Comparison of ENCODE assay signal across 1 cellular context in genomic region chr11:66278396-66279091, GRCh38.
TF ChIP-seq lines count a peak whose summit lies in the region.

No MANE protein-coding gene starts in this region.

TF ChIP-seq in K562, 482 proteins besides CTCF, POLR2A, EP300 and RAD21:
- peak; percentile 70 for TF ChIP-seq VEZF1 (CRISPR knock-in tag; IDR thresholded peaks at IDR 0.05)
- peak; percentile 65 for TF ChIP-seq POLR2G (IDR thresholded peaks at IDR 0.05; ENCODE audit: low read depth, low read length)
- peak; percentile 42 for TF ChIP-seq CCNT2 (IDR thresholded peaks at IDR 0.05; ENCODE audit: borderline replicate concordance, extremely low read depth, insufficient read length, low read depth, low read length)
- no peak for TF ChIP-seq ZNF668 (CRISPR knock-in tag; IDR thresholded peaks at IDR 0.05)
- peak; percentile 40; the same call in 1 of the 2 replicates for TF ChIP-seq EGR1 (conservative IDR thresholded peaks at IDR 0.05)
- no peak for TF ChIP-seq ZNF239 (CRISPR knock-in tag; IDR thresholded peaks at IDR 0.05)
- no peak for TF ChIP-seq ZNF584 (CRISPR knock-in tag; IDR thresholded peaks at IDR 0.05; ENCODE audit: low read depth)
- peak; percentile 90 for TF ChIP-seq RFX1 (IDR thresholded peaks at IDR 0.05)
- no peak for TF ChIP-seq PRMT5 (CRISPR knock-in tag; IDR thresholded peaks at IDR 0.05)
- TF ChIP-seq ETS1 (conservative IDR thresholded peaks at IDR 0.05; ENCODE audit: control insufficient read depth, low read depth, low read length), result 0 out of 2 replicates have a peak, but pooled peaks have one; percentile 12
- peak; percentile 77; the same call in 1 of the 2 replicates for TF ChIP-seq ZNF740 (CRISPR knock-in tag; IDR thresholded peaks at IDR 0.05)
- peak in 1 of 2 experiments; percentile 55; a peak in 1 of 4 replicates for TF ChIP-seq ZNF740 (tag; IDR thresholded peaks at IDR 0.05)
- TF ChIP-seq RCOR1 (IDR thresholded peaks at IDR 0.05; ENCODE audit: borderline replicate concordance in 1 of 2, low read depth in 2 of 2, low read length in 2 of 2), result peak in 1 of 2 experiments; percentile 72; a peak in 2 of 4 replicates
